Comparison of ENCODE assay signal across 1 cellular context in the genomic region with DNA sequence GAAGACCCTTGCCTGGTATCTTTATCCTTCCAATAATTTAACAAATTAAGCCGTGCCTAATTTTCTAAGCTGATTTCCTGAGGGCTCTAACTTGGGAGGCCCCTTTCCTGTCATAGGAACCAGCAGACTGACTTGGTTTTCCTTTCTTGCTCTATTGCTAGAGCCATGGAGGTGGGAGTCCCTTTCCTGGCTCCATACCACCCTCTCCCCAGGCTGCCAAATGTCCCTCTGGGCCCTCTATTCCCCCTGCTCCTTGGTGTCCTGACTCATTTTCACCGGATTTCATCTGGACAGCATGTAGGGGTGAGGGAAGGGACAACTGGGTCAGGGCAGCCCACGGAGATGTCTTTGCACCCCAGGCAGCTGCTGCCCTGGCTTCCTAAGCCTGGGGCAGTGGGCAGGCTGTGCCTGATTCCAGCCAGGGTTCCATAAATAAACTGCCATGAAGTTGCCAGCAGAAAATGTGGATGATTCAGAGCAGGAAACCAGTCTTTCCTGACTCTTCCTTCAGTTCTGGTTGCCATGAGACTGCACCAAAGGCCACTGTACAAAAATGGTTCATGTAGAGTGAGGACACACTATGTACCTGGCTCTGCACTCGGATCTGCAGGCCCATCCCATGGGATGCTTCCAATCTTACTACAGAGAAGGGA.
TF ChIP-seq lines count a peak whose summit lies in the region.

No MANE protein-coding gene starts in this region.

TF ChIP-seq in SK-N-SH treated with all-trans-retinoic acid at 6 μM for 48 hours, 23 proteins besides CTCF, POLR2A, EP300 and RAD21 (continued from another document):
- TF ChIP-seq, protein P1, sequence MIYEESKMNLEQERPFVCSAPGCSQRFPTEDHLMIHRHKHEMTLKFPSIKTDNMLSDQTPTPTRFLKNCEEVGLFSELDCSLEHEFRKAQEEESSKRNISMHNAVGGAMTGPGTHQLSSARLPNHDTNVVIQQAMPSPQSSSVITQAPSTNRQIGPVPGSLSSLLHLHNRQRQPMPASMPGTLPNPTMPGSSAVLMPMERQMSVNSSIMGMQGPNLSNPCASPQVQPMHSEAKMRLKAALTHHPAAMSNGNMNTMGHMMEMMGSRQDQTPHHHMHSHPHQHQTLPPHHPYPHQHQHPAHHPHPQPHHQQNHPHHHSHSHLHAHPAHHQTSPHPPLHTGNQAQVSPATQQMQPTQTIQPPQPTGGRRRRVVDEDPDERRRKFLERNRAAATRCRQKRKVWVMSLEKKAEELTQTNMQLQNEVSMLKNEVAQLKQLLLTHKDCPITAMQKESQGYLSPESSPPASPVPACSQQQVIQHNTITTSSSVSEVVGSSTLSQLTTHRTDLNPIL (CRISPR knock-in tag; IDR thresholded peaks at IDR 0.05; ENCODE audit: low read depth), result no peak
- TF ChIP-seq, protein P2, sequence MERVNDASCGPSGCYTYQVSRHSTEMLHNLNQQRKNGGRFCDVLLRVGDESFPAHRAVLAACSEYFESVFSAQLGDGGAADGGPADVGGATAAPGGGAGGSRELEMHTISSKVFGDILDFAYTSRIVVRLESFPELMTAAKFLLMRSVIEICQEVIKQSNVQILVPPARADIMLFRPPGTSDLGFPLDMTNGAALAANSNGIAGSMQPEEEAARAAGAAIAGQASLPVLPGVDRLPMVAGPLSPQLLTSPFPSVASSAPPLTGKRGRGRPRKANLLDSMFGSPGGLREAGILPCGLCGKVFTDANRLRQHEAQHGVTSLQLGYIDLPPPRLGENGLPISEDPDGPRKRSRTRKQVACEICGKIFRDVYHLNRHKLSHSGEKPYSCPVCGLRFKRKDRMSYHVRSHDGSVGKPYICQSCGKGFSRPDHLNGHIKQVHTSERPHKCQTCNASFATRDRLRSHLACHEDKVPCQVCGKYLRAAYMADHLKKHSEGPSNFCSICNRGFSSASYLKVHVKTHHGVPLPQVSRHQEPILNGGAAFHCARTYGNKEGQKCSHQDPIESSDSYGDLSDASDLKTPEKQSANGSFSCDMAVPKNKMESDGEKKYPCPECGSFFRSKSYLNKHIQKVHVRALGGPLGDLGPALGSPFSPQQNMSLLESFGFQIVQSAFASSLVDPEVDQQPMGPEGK (CRISPR knock-in tag; IDR thresholded peaks at IDR 0.05; ENCODE audit: borderline replicate concordance), result no peak
- TF ChIP-seq ARNTL (CRISPR knock-in tag; IDR thresholded peaks at IDR 0.05; ENCODE audit: borderline replicate concordance, low read depth), result no peak
- TF ChIP-seq, protein P3, sequence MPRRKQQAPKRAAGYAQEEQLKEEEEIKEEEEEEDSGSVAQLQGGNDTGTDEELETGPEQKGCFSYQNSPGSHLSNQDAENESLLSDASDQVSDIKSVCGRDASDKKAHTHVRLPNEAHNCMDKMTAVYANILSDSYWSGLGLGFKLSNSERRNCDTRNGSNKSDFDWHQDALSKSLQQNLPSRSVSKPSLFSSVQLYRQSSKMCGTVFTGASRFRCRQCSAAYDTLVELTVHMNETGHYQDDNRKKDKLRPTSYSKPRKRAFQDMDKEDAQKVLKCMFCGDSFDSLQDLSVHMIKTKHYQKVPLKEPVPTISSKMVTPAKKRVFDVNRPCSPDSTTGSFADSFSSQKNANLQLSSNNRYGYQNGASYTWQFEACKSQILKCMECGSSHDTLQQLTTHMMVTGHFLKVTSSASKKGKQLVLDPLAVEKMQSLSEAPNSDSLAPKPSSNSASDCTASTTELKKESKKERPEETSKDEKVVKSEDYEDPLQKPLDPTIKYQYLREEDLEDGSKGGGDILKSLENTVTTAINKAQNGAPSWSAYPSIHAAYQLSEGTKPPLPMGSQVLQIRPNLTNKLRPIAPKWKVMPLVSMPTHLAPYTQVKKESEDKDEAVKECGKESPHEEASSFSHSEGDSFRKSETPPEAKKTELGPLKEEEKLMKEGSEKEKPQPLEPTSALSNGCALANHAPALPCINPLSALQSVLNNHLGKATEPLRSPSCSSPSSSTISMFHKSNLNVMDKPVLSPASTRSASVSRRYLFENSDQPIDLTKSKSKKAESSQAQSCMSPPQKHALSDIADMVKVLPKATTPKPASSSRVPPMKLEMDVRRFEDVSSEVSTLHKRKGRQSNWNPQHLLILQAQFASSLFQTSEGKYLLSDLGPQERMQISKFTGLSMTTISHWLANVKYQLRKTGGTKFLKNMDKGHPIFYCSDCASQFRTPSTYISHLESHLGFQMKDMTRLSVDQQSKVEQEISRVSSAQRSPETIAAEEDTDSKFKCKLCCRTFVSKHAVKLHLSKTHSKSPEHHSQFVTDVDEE (CRISPR knock-in tag; IDR thresholded peaks at IDR 0.05), result no peak
- TF ChIP-seq OSR1 (CRISPR knock-in tag; IDR thresholded peaks at IDR 0.05), result no peak
- no peak for TF ChIP-seq ZNF70 (CRISPR knock-in tag; IDR thresholded peaks at IDR 0.05)
- TF ChIP-seq CSDC2 (CRISPR knock-in tag; IDR thresholded peaks at IDR 0.05), result no peak
